ENCODE assay signal across 11 cellular contexts in the genomic region with DNA sequence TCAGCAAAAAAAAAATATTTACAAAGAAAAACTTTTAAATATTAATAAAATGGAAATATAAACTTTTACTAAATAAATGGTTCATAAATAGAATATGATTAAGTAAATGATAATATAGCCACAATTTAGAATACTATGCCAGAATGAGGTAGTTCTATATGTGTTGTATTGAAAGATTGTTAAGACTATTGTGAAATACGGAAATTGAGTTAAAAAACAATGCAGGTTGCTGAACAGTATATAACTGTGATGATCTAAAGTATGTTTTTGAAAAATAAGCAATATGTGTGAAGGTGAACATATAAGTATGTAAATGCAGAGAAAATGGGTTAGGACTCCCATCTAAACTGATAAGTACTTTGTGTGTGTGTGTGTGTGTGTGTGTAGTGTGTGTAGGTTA. TPM values are rescaled to one million over a fixed set of nuclear protein-coding genes. Genes with fewer than 3 reads are reported as not detected.
A peak's percentile ranks its signal among the peaks of the same experiment; 100 is the strongest.
DNase-seq lines count a peak whose midpoint lies in the region; ATAC-seq, FAIRE-seq and TF ChIP-seq lines count a peak whose summit lies in the region.
"Had no signal": no experiment of that assay in that cellular context is flagged by ENCODE, and none has a peak within 500 bp of the region (broad histone marks: within the 10 kb centered on the region; RNA-seq: fewer than 3 reads in every experiment).

No MANE protein-coding gene starts in this region.

- peaks cover 37% of the 10 kb centered on the region for H3K79me2 ChIP-seq in mammary epithelial cell (ENCODE audit: insufficient read depth, low read length)

- H3K4me1 ChIP-seq in heart right ventricle (peaks cover 0 to 18% (median 13%) of the 10 kb centered on the region in 9 donors), mammary epithelial cell (ENCODE audit: insufficient read depth, low read length) (no peaks in the 10 kb centered on the region), kidney (ENCODE audit: control insufficient read depth in 1 of 2, insufficient read depth in 1 of 2, low read depth in 1 of 2, low read length in 2 of 2) (peaks cover 0 to 6% of the 10 kb centered on the region in 2 donors), upper lobe of right lung (peaks cover 6% of the 10 kb centered on the region)

- H3K27me3 Mint-ChIP-seq in activated CD4-positive, alpha-beta memory T cell treated with anti-CD3 and anti-CD28 coated beads for 36 hours = no peaks in the 10 kb centered on the region

- H3K9me3 ChIP-seq in heart right ventricle = peaks cover 0 to 28% (median 0%) of the 10 kb centered on the region in 11 donors
- H3K9me3 ChIP-seq in mammary epithelial cell (replicated peaks; ENCODE audit: insufficient read depth, low read length) = peaks cover 3% of the 10 kb centered on the region
- H3K9me3 ChIP-seq in kidney (ENCODE audit: control insufficient read depth in 1 of 2, low read length in 2 of 2) = no peaks in the 10 kb centered on the region
- H3K9me3 ChIP-seq in upper lobe of right lung = no peaks in the 10 kb centered on the region

- H3K4me3 ChIP-seq in heart right ventricle (peak overlapping the region in 6 of 10 donors; percentile 92 to 98 (median 96)), mammary epithelial cell (replicated peaks in 1 of 3; ENCODE audit: insufficient read depth in 1 of 3, low read depth in 2 of 3, low read length in 3 of 3) (peak overlapping the region in 1 of 3 experiments; percentile 94), kidney (ENCODE audit: low read length in 2 of 2) (no peak overlapping the region), upper lobe of right lung (peak overlapping the region; percentile 80)

- H3K9ac ChIP-seq in mammary epithelial cell (ENCODE audit: insufficient read depth, low read length) (no peak overlapping the region), kidney (ENCODE audit: low read length in 2 of 2) (no peak overlapping the region)

- dilution Hi-C loops in mammary epithelial cell (cut with HindIII; ENCODE audit: low sequenced_read_pairs) = no loop called here

- DNase-seq in heart right ventricle (no peak), left ventricle myocardium superior (no peak), mammary epithelial cell (no peak), kidney (no peak), upper lobe of right lung (no peak)
- no peak for DNase-seq in activated CD4-positive, alpha-beta memory T cell treated with anti-CD3 and anti-CD28 coated beads for 36 hours
- no peak for DNase-seq in effector CD4-positive, alpha-beta T cell
- DNase-seq: activated naive CD4-positive, alpha-beta T cell treated with anti-CD3 and anti-CD28 coated beads, Interleukin-2, amount 10 ng/mL, durations not matched to agents 7 days and 5 days; NCI-H1105 treated with DMSO at 0.1 percent for 48 hours; stimulated activated CD4-positive, alpha-beta T cell treated with anti-CD3 and anti-CD28 coated beads, Interleukin-15, amount 100 ng/mL, for 24 hours had no signal

- H3K4me1 Mint-ChIP-seq in activated CD4-positive, alpha-beta memory T cell treated with anti-CD3 and anti-CD28 coated beads for 36 hours (ENCODE audit: low read depth) = peaks cover 11% of the 10 kb centered on the region

- TF ChIP-seq CTCF in heart right ventricle (IDR thresholded peaks at IDR 0.05) (no peak), mammary epithelial cell (conservative IDR thresholded peaks at IDR 0.05 in 1 of 2, IDR thresholded peaks at IDR 0.05 in 1 of 2; ENCODE audit: extremely low read depth in 1 of 2, insufficient read depth in 1 of 2, low read depth in 1 of 2, low read length in 2 of 2) (no peak), kidney (IDR thresholded peaks at IDR 0.05; ENCODE audit: borderline replicate concordance, extremely low read depth, insufficient read depth) (no peak), upper lobe of right lung (IDR thresholded peaks at IDR 0.05) (no peak)

- ATAC-seq in heart right ventricle = no peak
- ATAC-seq in left ventricle myocardium superior = no peak
- ATAC-seq in upper lobe of right lung = no peak
- ATAC-seq in HG03521 (IDR thresholded peaks at IDR 0.05; ENCODE audit: unreplicated experiment) = no peak

- 90 to 95% methylated on average over 1 of the region's 1 CpG for WGBS in heart right ventricle, 2 donors
- 95% methylated on average over 1 of the region's 1 CpG for WGBS in mammary epithelial cell (ENCODE audit: low coverage, missing lambda C conversion rate)

- H3K36me3 Mint-ChIP-seq in activated CD4-positive, alpha-beta memory T cell treated with anti-CD3 and anti-CD28 coated beads for 36 hours = peaks cover 49% of the 10 kb centered on the region

- in situ Hi-C loops in mammary epithelial cell (cut with MboI; ENCODE audit: low sequenced_read_pairs in 2 of 2) = no loop called here

- no peak overlapping the region for H2AFZ ChIP-seq in mammary epithelial cell (ENCODE audit: low read depth, low read length)

- H3K36me3 ChIP-seq in heart right ventricle (peaks cover 0 to 48% (median 37%) of the 10 kb centered on the region in 9 donors), mammary epithelial cell (ENCODE audit: insufficient read depth, low read length) (peaks cover 22% of the 10 kb centered on the region), kidney (ENCODE audit: control insufficient read depth in 1 of 2, insufficient read depth in 2 of 2, low read length in 2 of 2) (peaks cover 9 to 31% of the 10 kb centered on the region in 2 donors), upper lobe of right lung (peaks cover 40% of the 10 kb centered on the region)

- peaks cover 47% of the 10 kb centered on the region for H3K9me3 Mint-ChIP-seq in activated CD4-positive, alpha-beta memory T cell treated with anti-CD3 and anti-CD28 coated beads for 36 hours

- CTCF ChIA-PET in mammary epithelial cell (lab: Charles Lee; ENCODE audit: low non-redundant PET) = no interaction called here
- CTCF ChIA-PET in activated CD4-positive, alpha-beta memory T cell treated with anti-CD3 and anti-CD28 coated beads for 36 hours (lab: Charles Lee) = no interaction called here

- H4K20me1 ChIP-seq in mammary epithelial cell (ENCODE audit: insufficient read depth, low read length) = no peaks in the 10 kb centered on the region

- intact Hi-C loops in heart right ventricle (cut with DNase I) (loop anchor here in 1 of 10 donors (2.0 kb wide), 1 partner anchor 25 kb away; a partner anchor contains a TSS), left ventricle myocardium superior (cut with micrococcal nuclease) (no loop called here), mammary epithelial cell (cut with micrococcal nuclease) (loop anchor here (2.0 kb wide), 1 partner anchor 265 kb away; no protein-coding TSS in a partner anchor), kidney (cut with DNase I) (no loop called here), upper lobe of right lung (cut with DNase I) (no loop called here)
- intact Hi-C loops in activated CD4-positive, alpha-beta memory T cell treated with anti-CD3 and anti-CD28 coated beads for 36 hours (cut with micrococcal nuclease) = no loop called here

- H3K27ac Mint-ChIP-seq in activated CD4-positive, alpha-beta memory T cell treated with anti-CD3 and anti-CD28 coated beads for 36 hours = no peak overlapping the region
- H3K27ac Mint-ChIP-seq: activated naive CD4-positive, alpha-beta T cell treated with anti-CD3 and anti-CD28 coated beads, Interleukin-2, amount 10 ng/mL, durations not matched to agents 7 days and 5 days had no signal

- peak overlapping the region; percentile 85 for H3K4me2 ChIP-seq in mammary epithelial cell (ENCODE audit: insufficient read depth, low read depth, low read length)

- FAIRE-seq in kidney (lab: Jason Lieb, UNC) = peak; percentile 45

- H3K27me3 ChIP-seq in heart right ventricle (no peaks in the 10 kb centered on the region), mammary epithelial cell (ENCODE audit: insufficient read depth, low read length) (no peaks in the 10 kb centered on the region), upper lobe of right lung (no peaks in the 10 kb centered on the region)

- BruUV-seq in mammary epithelial cell (replicated peaks; lab: Mats Ljungman, UMichigan) = no TSS peak

- H3K4me3 Mint-ChIP-seq in activated CD4-positive, alpha-beta memory T cell treated with anti-CD3 and anti-CD28 coated beads for 36 hours = no peak overlapping the region

- POLR2A ChIA-PET in activated CD4-positive, alpha-beta memory T cell treated with anti-CD3 and anti-CD28 coated beads for 36 hours (lab: Charles Lee) = no interaction called here

- H3K27ac ChIP-seq in heart right ventricle (peak overlapping the region in 1 of 10 donors; percentile 86), mammary epithelial cell (ENCODE audit: insufficient read depth, low read depth, low read length) (no peak overlapping the region), kidney (ENCODE audit: low read depth in 2 of 2, low read length in 2 of 2) (no peak overlapping the region), upper lobe of right lung (no peak overlapping the region)

RNA-seq across cellular contexts. Expression of a gene that starts 1.2 kb away (rescaled TPM):
- total RNA-seq in heart right ventricle = 10 to 100 TPM in 1 of 10 donors, 1 to 10 TPM in 9; 4.8 to 10.2 (median 6.4) TPM
- 1 to 10 TPM; 4.1 to 4.5 TPM for polyA plus RNA-seq in heart right ventricle
- total RNA-seq in left ventricle myocardium superior = 4.7 TPM
- 10 to 100 TPM; 11.5 to 16.3 TPM for total RNA-seq in mammary epithelial cell
- polyA plus RNA-seq in mammary epithelial cell = 5.6 TPM
- polyA minus RNA-seq in mammary epithelial cell = 26.8 TPM
- 11.6 TPM for total RNA-seq in kidney
- 2.6 TPM for polyA plus RNA-seq in kidney (ENCODE audit: insufficient read depth, low read depth, low replicate concordance)
- total RNA-seq in upper lobe of right lung = 10.0 TPM
- 1 to 10 TPM; 3.2 TPM for total RNA-seq in activated CD4-positive, alpha-beta memory T cell treated with anti-CD3 and anti-CD28 coated beads for 36 hours

RNA-seq across cellular contexts. Expression of a gene that starts 24.9 kb away (rescaled TPM):
- total RNA-seq in heart right ventricle (10 to 100 TPM; 11.2 to 14.8 (median 12.9) TPM), left ventricle myocardium superior (12.7 TPM), mammary epithelial cell (10 to 100 TPM; 13.3 to 16.0 TPM), kidney (19.3 TPM), upper lobe of right lung (14.2 TPM)
- polyA plus RNA-seq in heart right ventricle (1 to 10 TPM; 4.5 to 9.4 TPM), mammary epithelial cell (4.4 TPM), kidney (ENCODE audit: insufficient read depth, low read depth, low replicate concordance) (6.1 TPM)
- 30.8 TPM for polyA minus RNA-seq in mammary epithelial cell
- total RNA-seq in activated CD4-positive, alpha-beta memory T cell treated with anti-CD3 and anti-CD28 coated beads for 36 hours = 1 to 10 TPM; 9.1 to 9.9 TPM

Comparison
In these comparisons a context has a peak if more than half of its experiments do, and no peak if none do; other contexts are left out.
1. H3K4me3 ChIP-seq: peak in heart right ventricle (6 of 10) and upper lobe of right lung (single experiment); none in kidney (0 of 2).